In the genomic region with DNA sequence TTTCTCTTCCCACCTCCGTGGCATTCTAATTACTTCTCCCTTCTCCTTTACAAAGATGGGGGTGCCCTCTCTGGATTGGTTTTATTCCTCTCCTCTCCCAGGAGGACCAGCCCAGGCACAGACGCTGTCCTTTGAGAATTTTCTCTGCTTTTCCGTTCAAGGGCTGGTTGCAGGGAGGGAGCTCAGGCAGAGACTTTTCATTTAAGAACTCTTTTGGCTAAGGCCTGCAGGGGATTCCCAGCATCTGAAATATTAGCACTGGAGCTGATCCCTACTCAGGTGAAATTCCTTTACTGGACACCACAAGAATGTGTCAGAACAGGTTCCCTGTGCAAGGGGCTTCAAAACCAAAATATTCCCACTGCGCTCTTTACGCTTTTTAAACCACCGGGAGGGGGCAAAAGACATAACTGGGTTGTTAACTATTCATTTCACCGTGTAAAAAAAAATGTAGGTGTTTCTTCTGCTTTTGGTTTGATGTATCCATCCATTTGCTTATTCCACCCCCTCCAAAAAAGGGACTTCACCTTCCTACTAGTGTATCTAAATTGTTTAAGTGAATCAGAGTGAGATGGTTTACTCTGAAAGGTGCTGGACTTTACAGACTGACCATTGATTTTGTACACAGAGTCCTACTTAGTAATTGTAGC, we compare ENCODE assay signal across 8 cellular contexts. TPM values are rescaled to one million over a fixed set of nuclear protein-coding genes. Genes with fewer than 3 reads are reported as not detected.
DNase-seq lines count a peak whose midpoint lies in the region; ATAC-seq and TF ChIP-seq lines count a peak whose summit lies in the region.

No MANE protein-coding gene starts in this region.

- intact Hi-C loops in Right ventricle myocardium inferior (cut with DNase I), result loop anchor here (2.0 to 5.0 kb wide), 2 partner anchors 50 to 84 kb away; no protein-coding TSS in a partner anchor
- intact Hi-C loops in thyroid gland (cut with DNase I), result loop anchor here (10.0 kb wide), 1 partner anchor 172 kb away; no protein-coding TSS in a partner anchor

- H3K36me3 ChIP-seq in cardiac muscle cell (peaks cover 4% of the 10 kb centered on the region), lung (ENCODE audit: control insufficient read depth in 2 of 2, insufficient read depth in 2 of 2, low read length in 2 of 2) (peaks cover 0 to 1% of the 10 kb centered on the region in 2 donors), thyroid gland (no peaks in the 10 kb centered on the region)

- H3K9me3 ChIP-seq in cardiac muscle cell (ENCODE audit: low read depth), result no peaks in the 10 kb centered on the region
- no peaks in the 10 kb centered on the region for H3K9me3 ChIP-seq in lung (ENCODE audit: control insufficient read depth in 2 of 2, insufficient read depth in 1 of 2, low read length in 1 of 2)
- no peaks in the 10 kb centered on the region for H3K9me3 ChIP-seq in thyroid gland

- no peaks in the 10 kb centered on the region for H3K27me3 ChIP-seq in cardiac muscle cell
- H3K27me3 ChIP-seq in lung (ENCODE audit: control insufficient read depth, insufficient read depth), result no peaks in the 10 kb centered on the region
- H3K27me3 ChIP-seq in thyroid gland, result no peaks in the 10 kb centered on the region

- CTCF ChIA-PET in RWPE1 (lab: Yijun Ruan, JAX), result interaction anchor here (0.7 to 1.5 kb wide), 2 partner anchors 86 to 171 kb away, joined by 5 to 8 read pairs; no protein-coding TSS in a partner anchor

- peak; percentile 17 for TF ChIP-seq CTCF in cardiac muscle cell (IDR thresholded peaks at IDR 0.05; ENCODE audit: low read depth, low read length)
- no peak for TF ChIP-seq CTCF in RWPE1 (conservative IDR thresholded peaks at IDR 0.05; ENCODE audit: low read depth)
- no peak for TF ChIP-seq CTCF in coronary artery (IDR thresholded peaks at IDR 0.05)
- no peak for TF ChIP-seq CTCF in lung (IDR thresholded peaks at IDR 0.05; ENCODE audit: control extremely low read depth, extremely low read depth)
- peak in 2 of 6 experiments; percentile 17 to 49 for TF ChIP-seq CTCF in thyroid gland (IDR thresholded peaks at IDR 0.05)

- H3K27ac ChIP-seq in cardiac muscle cell, result peak overlapping the region; percentile 97
- peak overlapping the region; percentile 97 for H3K27ac ChIP-seq in RWPE1
- H3K27ac ChIP-seq in coronary artery, result peak overlapping the region; percentile 99 to 100
- peak overlapping the region; percentile 99 for H3K27ac ChIP-seq in lung (ENCODE audit: low read depth in 1 of 2, low read length in 1 of 2)
- H3K27ac ChIP-seq in thyroid gland, result peak overlapping the region; percentile 96 to 99 (median 98)

- DNase-seq in cardiac muscle cell (ENCODE audit: low read depth in 1 of 2, low spot score in 1 of 2) (peak in 1 of 2 donors; percentile 66), Right ventricle myocardium inferior (ENCODE audit: missing footprints) (no peak), RWPE1 (ENCODE audit: low spot score) (peak; percentile 52), coronary artery (ENCODE audit: low spot score) (no peak), lung (ENCODE audit: low spot score) (no peak), thyroid gland (peak; percentile 44 to 51), NCI-H345 treated with DMSO at 0.1 percent for 48 hours (lab: John Stamatoyannopoulos, UW; ENCODE audit: unreplicated experiment) (no peak)

- 0 to 1% methylated on average over 7 of the region's 7 CpGs for WGBS in lung, 2 donors
- WGBS in thyroid gland, 2 donors, result 1% methylated on average over 7 of the region's 7 CpGs

- POLR2A ChIA-PET in RWPE1 (lab: Yijun Ruan, JAX; ENCODE audit: low non-redundant PET), result interaction anchor here (1.4 kb wide), 1 partner anchor 38 kb away, joined by 7 read pairs; no protein-coding TSS in a partner anchor

- no peak for TF ChIP-seq POLR2A in thyroid gland (IDR thresholded peaks at IDR 0.05)

- H3K4me1 ChIP-seq in cardiac muscle cell (ENCODE audit: low read depth), result peaks cover 28% of the 10 kb centered on the region
- peaks cover 3 to 11% of the 10 kb centered on the region in 2 donors for H3K4me1 ChIP-seq in lung (ENCODE audit: control insufficient read depth in 2 of 2, insufficient read depth in 2 of 2, low read length in 2 of 2)
- peaks cover 27 to 45% of the 10 kb centered on the region in 2 donors for H3K4me1 ChIP-seq in thyroid gland

- no peak for ATAC-seq in Right ventricle myocardium inferior
- peak; percentile 0 for ATAC-seq in lung (ENCODE audit: insufficient read depth, low FRiP score)
- ATAC-seq in HG02798 (IDR thresholded peaks at IDR 0.05; ENCODE audit: poor library complexity, unreplicated experiment), result no peak

- peak overlapping the region; percentile 70 for H3K4me3 ChIP-seq in cardiac muscle cell
- peak overlapping the region; percentile 100 for H3K4me3 ChIP-seq in coronary artery
- peak overlapping the region; percentile 81 for H3K4me3 ChIP-seq in lung
- peak overlapping the region; percentile 93 to 100 (median 96) for H3K4me3 ChIP-seq in thyroid gland (replicated peaks in 1 of 3)

RNA-seq across cellular contexts. Expression of gene NFAT5, which starts 1.4 kb away (rescaled TPM):
- 10.6 and 15.9 TPM in 2 replicates for total RNA-seq in cardiac muscle cell
- polyA plus RNA-seq in cardiac muscle cell, result 6.2 and 8.9 TPM in 2 replicates
- total RNA-seq in Right ventricle myocardium inferior, result 16.2 TPM
- total RNA-seq in lung, result 100 to 1,000 TPM in 1 of 2 donors, 10 to 100 TPM in 1; 39.6 to 111 TPM
- 1 to 10 TPM; 5.2 to 5.4 TPM for polyA plus RNA-seq in lung
- total RNA-seq in thyroid gland, result 100 to 1,000 TPM in 2 of 4 donors, 10 to 100 TPM in 2; 76.1 to 122 (median 102) TPM

Comparison
In these comparisons a context has a peak if more than half of its experiments do, and no peak if none do; other contexts are left out.
1. DNase-seq: peak in RWPE1 (single experiment) and thyroid gland (2 of 2); none in Right ventricle myocardium inferior (single experiment), coronary artery (single experiment), lung (single experiment) and NCI-H345 treated with DMSO at 0.1 percent for 48 hours (single experiment).
2. Peak in every context shown above with its lines, with median percentiles within 50 percentile points of each other: H3K27ac ChIP-seq and H3K4me3 ChIP-seq.